Comparison of ENCODE assay signal across 8 cellular contexts in genomic region chrX:1246816-1247215, GRCh38. TPM values are rescaled to one million over a fixed set of nuclear protein-coding genes. Genes with fewer than 3 reads are reported as not detected.
DNase-seq lines count a peak whose midpoint lies in the region; ATAC-seq and TF ChIP-seq lines count a peak whose summit lies in the region.

No MANE protein-coding gene starts in this region.

- DNase-seq in CD8-positive, alpha-beta memory T cell: peak; percentile 42 to 72 (median 55)
- DNase-seq in GM23248 (peak; percentile 61), NCI-H226 (peak; percentile 39), ecto neural progenitor cell (ENCODE audit: low spot score) (peak; percentile 89), mucosa of descending colon (peak; percentile 67 to 81 (median 76)), NCI-H1436 treated with DMSO at 0.1 percent for 48 hours (lab: John Stamatoyannopoulos, UW) (no peak)
- DNase-seq in activated CD4-positive, alpha-beta memory T cell treated with anti-CD3 and anti-CD28 coated beads, Interleukin-2, amount 10 ng/mL, durations not matched to agents 7 days and 5 days: peak; percentile 89
- peak; percentile 80 for DNase-seq in stimulated activated CD8-positive, alpha-beta memory T cell treated with anti-CD3 and anti-CD28 coated beads, Interleukin-7, amount 100 ng/mL, for 24 hours (ENCODE audit: low read depth)

- H3K27me3 ChIP-seq in CD8-positive, alpha-beta memory T cell (ENCODE audit: insufficient read depth, low read length, poor library complexity, severe bottlenecking): no peaks in the 10 kb centered on the region
- H3K27me3 ChIP-seq in GM23248 (replicated peaks; ENCODE audit: insufficient read depth): no peaks in the 10 kb centered on the region

- no peaks in the 10 kb centered on the region for H4K20me1 ChIP-seq in GM23248 (ENCODE audit: insufficient read depth)

- H3K9me3 ChIP-seq in CD8-positive, alpha-beta memory T cell (ENCODE audit: low read length): no peaks in the 10 kb centered on the region
- H3K9me3 ChIP-seq in GM23248 (ENCODE audit: low read depth) (no peaks in the 10 kb centered on the region), mucosa of descending colon (no peaks in the 10 kb centered on the region)

- CTCF ChIA-PET in CD8-positive, alpha-beta memory T cell (lab: Charles Lee): no interaction called here
- CTCF ChIA-PET in activated CD4-positive, alpha-beta memory T cell treated with anti-CD3 and anti-CD28 coated beads, Interleukin-2, amount 10 ng/mL, durations not matched to agents 7 days and 5 days (lab: Charles Lee): no interaction called here

- no peak overlapping the region for H2AFZ ChIP-seq in GM23248

- POLR2A ChIA-PET in CD8-positive, alpha-beta memory T cell (lab: Charles Lee): no interaction called here
- POLR2A ChIA-PET in activated CD4-positive, alpha-beta memory T cell treated with anti-CD3 and anti-CD28 coated beads, Interleukin-2, amount 10 ng/mL, durations not matched to agents 7 days and 5 days (lab: Charles Lee): no interaction called here

- no peak overlapping the region for H3K27ac ChIP-seq in CD8-positive, alpha-beta memory T cell (ENCODE audit: low read depth, low read length)
- no peak overlapping the region for H3K27ac ChIP-seq in GM23248

- peak; percentile 73 for TF ChIP-seq CTCF in mucosa of descending colon (IDR thresholded peaks at IDR 0.05)

- peak; percentile 84 for ATAC-seq in mucosa of descending colon

- no peaks in the 10 kb centered on the region for H3K79me2 ChIP-seq in GM23248 (ENCODE audit: insufficient read depth)

- H3K36me3 ChIP-seq in CD8-positive, alpha-beta memory T cell (ENCODE audit: insufficient read depth, low read length): no peaks in the 10 kb centered on the region
- H3K36me3 ChIP-seq in GM23248 (ENCODE audit: low read depth) (no peaks in the 10 kb centered on the region), mucosa of descending colon (ENCODE audit: low read depth) (no peaks in the 10 kb centered on the region)

- in situ Hi-C loops in GM23248 (cut with MboI): no loop called here

- 9 to 10% methylated on average over 18 of the region's 18 CpGs for WGBS in GM23248 (ENCODE audit: low coverage in 1 of 2, low lambda C conversion rate in 2 of 2, missing lambda C conversion rate in 2 of 2), 2 experiments

- no peaks in the 10 kb centered on the region for H3F3A ChIP-seq in GM23248 (ENCODE audit: insufficient read depth)

- no peaks in the 10 kb centered on the region for H3K9me2 ChIP-seq in GM23248 (ENCODE audit: insufficient read depth)

- peaks cover 15 to 31% (median 19%) of the 10 kb centered on the region in 3 donors for H3K4me1 Mint-ChIP-seq in CD8-positive, alpha-beta memory T cell
- H3K4me1 Mint-ChIP-seq in activated CD4-positive, alpha-beta memory T cell treated with anti-CD3 and anti-CD28 coated beads, Interleukin-2, amount 10 ng/mL, durations not matched to agents 7 days and 5 days: peaks cover 51% of the 10 kb centered on the region

- intact Hi-C loops in mucosa of descending colon (cut with DNase I, micrococcal nuclease): no loop called here

- H3K4me3 Mint-ChIP-seq in CD8-positive, alpha-beta memory T cell: peak overlapping the region in 3 of 7 donors; percentile 16 to 77 (median 38)
- no peak overlapping the region for H3K4me3 Mint-ChIP-seq in activated CD4-positive, alpha-beta memory T cell treated with anti-CD3 and anti-CD28 coated beads, Interleukin-2, amount 10 ng/mL, durations not matched to agents 7 days and 5 days

- peaks cover 18% of the 10 kb centered on the region for H3K4me1 ChIP-seq in CD8-positive, alpha-beta memory T cell (ENCODE audit: insufficient read depth, low read length)
- H3K4me1 ChIP-seq in GM23248 (ENCODE audit: insufficient read depth): no peaks in the 10 kb centered on the region
- no peaks in the 10 kb centered on the region for H3K4me1 ChIP-seq in mucosa of descending colon (ENCODE audit: low read depth)

- H3K27me3 Mint-ChIP-seq in CD8-positive, alpha-beta memory T cell: peaks cover 0 to 6% of the 10 kb centered on the region in 2 donors
- H3K27me3 Mint-ChIP-seq in activated CD4-positive, alpha-beta memory T cell treated with anti-CD3 and anti-CD28 coated beads, Interleukin-2, amount 10 ng/mL, durations not matched to agents 7 days and 5 days: no peaks in the 10 kb centered on the region

- H3K9ac ChIP-seq in GM23248: no peak overlapping the region

- H3K9me3 Mint-ChIP-seq in CD8-positive, alpha-beta memory T cell: no peaks in the 10 kb centered on the region
- peaks cover 2% of the 10 kb centered on the region for H3K9me3 Mint-ChIP-seq in activated CD4-positive, alpha-beta memory T cell treated with anti-CD3 and anti-CD28 coated beads, Interleukin-2, amount 10 ng/mL, durations not matched to agents 7 days and 5 days

- H3K27ac Mint-ChIP-seq in CD8-positive, alpha-beta memory T cell: peak overlapping the region in 2 of 8 donors; percentile 55 to 64
- peak overlapping the region; percentile 59 for H3K27ac Mint-ChIP-seq in activated CD4-positive, alpha-beta memory T cell treated with anti-CD3 and anti-CD28 coated beads, Interleukin-2, amount 10 ng/mL, durations not matched to agents 7 days and 5 days

- H3K4me3 ChIP-seq in CD8-positive, alpha-beta memory T cell (ENCODE audit: low read length): no peak overlapping the region
- H3K4me3 ChIP-seq in GM23248 (no peak overlapping the region), mucosa of descending colon (no peak overlapping the region)

- no peak overlapping the region for H3K4me2 ChIP-seq in GM23248 (ENCODE audit: unreplicated experiment)

- no peaks in the 10 kb centered on the region for H3K36me3 Mint-ChIP-seq in CD8-positive, alpha-beta memory T cell
- peaks cover 9% of the 10 kb centered on the region for H3K36me3 Mint-ChIP-seq in activated CD4-positive, alpha-beta memory T cell treated with anti-CD3 and anti-CD28 coated beads, Interleukin-2, amount 10 ng/mL, durations not matched to agents 7 days and 5 days (ENCODE audit: low read depth)

RNA-seq across cellular contexts. Expression of gene CSF2RA, which starts 21.8 kb away (rescaled TPM):
- total RNA-seq in CD8-positive, alpha-beta memory T cell: under 1 TPM; 0.42 to 0.47 TPM
- polyA plus RNA-seq in CD8-positive, alpha-beta memory T cell: not detected
- total RNA-seq in GM23248 (2014; rRNA removed; shearing (Covaris generic)): not detected in 2 replicates
- not detected in 2 replicates for polyA plus RNA-seq in GM23248 (2016; fragmentation: Nextera tagmentation; extraction: Ambion mirVana)
- 1 to 10 TPM in 1 of 2 experiments, under 1 TPM in 1; 0.35 to 1.1 TPM for total RNA-seq in activated CD4-positive, alpha-beta memory T cell treated with anti-CD3 and anti-CD28 coated beads, Interleukin-2, amount 10 ng/mL, durations not matched to agents 7 days and 5 days
- 1 to 10 TPM; 3.3 to 5.5 (median 4.5) TPM for total RNA-seq in mucosa of descending colon

RNA-seq across cellular contexts. Expression of gene CRLF2, which starts 34.4 kb away (rescaled TPM):
- total RNA-seq in CD8-positive, alpha-beta memory T cell: under 1 TPM; 0.13 to 0.22 TPM
- polyA plus RNA-seq in CD8-positive, alpha-beta memory T cell: not detected
- not detected in 2 replicates for total RNA-seq in GM23248 (2014; rRNA removed; shearing (Covaris generic))
- polyA plus RNA-seq in GM23248 (2016; fragmentation: Nextera tagmentation; extraction: Ambion mirVana): not detected in 2 replicates
- total RNA-seq in activated CD4-positive, alpha-beta memory T cell treated with anti-CD3 and anti-CD28 coated beads, Interleukin-2, amount 10 ng/mL, durations not matched to agents 7 days and 5 days: 1 to 10 TPM; 5.9 to 6.8 TPM
- total RNA-seq in mucosa of descending colon: under 1 TPM in 2 of 3 donors, not detected in 1; 0.31 to 0.63 TPM
